ENCODE assay signal across 14 cellular contexts in genomic region chr17:50710025-50710424, GRCh38. TPM values are rescaled to one million over a fixed set of nuclear protein-coding genes. Genes with fewer than 3 reads are reported as not detected.
DNase-seq lines count a peak whose midpoint lies in the region; ATAC-seq and TF ChIP-seq lines count a peak whose summit lies in the region.
"Had no signal": no experiment of that assay in that cellular context is flagged by ENCODE, and none has a peak within 500 bp of the region (broad histone marks: within the 10 kb centered on the region; RNA-seq: fewer than 3 reads in every experiment).

No MANE protein-coding gene starts in this region.

- peak overlapping the region; percentile 86 for H3K27ac Mint-ChIP-seq in stimulated activated naive CD8-positive, alpha-beta T cell treated with anti-CD3 and anti-CD28 coated beads, Interleukin-15, Interleukin-2, amounts not matched to agents 100 ng/mL and 50 ng/mL, for 24 hours
- peak overlapping the region; percentile 94 for H3K27ac Mint-ChIP-seq in activated T-helper 17 cell treated with anti-CD3 and anti-CD28 coated beads, Interleukin-2, amount 50 U/mL, for 72 hours
- peak overlapping the region; percentile 11 to 97 for H3K27ac Mint-ChIP-seq in natural killer cell
- H3K27ac Mint-ChIP-seq: memory B cell had no signal

- no peaks in the 10 kb centered on the region for H3K27me3 Mint-ChIP-seq in stimulated activated naive CD8-positive, alpha-beta T cell treated with anti-CD3 and anti-CD28 coated beads, Interleukin-15, Interleukin-2, amounts not matched to agents 100 ng/mL and 50 ng/mL, for 24 hours
- H3K27me3 Mint-ChIP-seq in activated T-helper 17 cell treated with anti-CD3 and anti-CD28 coated beads, Interleukin-2, amount 50 U/mL, for 72 hours, result no peaks in the 10 kb centered on the region
- peaks cover 11 to 13% of the 10 kb centered on the region in 2 donors for H3K27me3 Mint-ChIP-seq in natural killer cell (ENCODE audit: low read depth in 2 of 2)
- H3K27me3 Mint-ChIP-seq: memory B cell had no signal

- no peaks in the 10 kb centered on the region for H3K9me3 Mint-ChIP-seq in stimulated activated naive CD8-positive, alpha-beta T cell treated with anti-CD3 and anti-CD28 coated beads, Interleukin-15, Interleukin-2, amounts not matched to agents 100 ng/mL and 50 ng/mL, for 24 hours
- no peaks in the 10 kb centered on the region for H3K9me3 Mint-ChIP-seq in activated T-helper 17 cell treated with anti-CD3 and anti-CD28 coated beads, Interleukin-2, amount 50 U/mL, for 72 hours
- H3K9me3 Mint-ChIP-seq in natural killer cell, result no peaks in the 10 kb centered on the region
- H3K9me3 Mint-ChIP-seq: memory B cell had no signal

- intact Hi-C loops in natural killer cell (cut with micrococcal nuclease), result no loop called here

- H3K36me3 Mint-ChIP-seq in stimulated activated naive CD8-positive, alpha-beta T cell treated with anti-CD3 and anti-CD28 coated beads, Interleukin-15, Interleukin-2, amounts not matched to agents 100 ng/mL and 50 ng/mL, for 24 hours (ENCODE audit: low read depth), result peaks cover 14% of the 10 kb centered on the region
- peaks cover 20% of the 10 kb centered on the region for H3K36me3 Mint-ChIP-seq in activated T-helper 17 cell treated with anti-CD3 and anti-CD28 coated beads, Interleukin-2, amount 50 U/mL, for 72 hours (ENCODE audit: low read depth)
- H3K36me3 Mint-ChIP-seq in natural killer cell, result no peaks in the 10 kb centered on the region

- H3K4me3 Mint-ChIP-seq in stimulated activated naive CD8-positive, alpha-beta T cell treated with anti-CD3 and anti-CD28 coated beads, Interleukin-15, Interleukin-2, amounts not matched to agents 100 ng/mL and 50 ng/mL, for 24 hours, result no peak overlapping the region
- H3K4me3 Mint-ChIP-seq in activated T-helper 17 cell treated with anti-CD3 and anti-CD28 coated beads, Interleukin-2, amount 50 U/mL, for 72 hours, result peak overlapping the region; percentile 92
- H3K4me3 Mint-ChIP-seq in natural killer cell, result peak overlapping the region; percentile 61
- H3K4me3 Mint-ChIP-seq: memory B cell had no signal

- peaks cover 43% of the 10 kb centered on the region for H3K4me1 Mint-ChIP-seq in stimulated activated naive CD8-positive, alpha-beta T cell treated with anti-CD3 and anti-CD28 coated beads, Interleukin-15, Interleukin-2, amounts not matched to agents 100 ng/mL and 50 ng/mL, for 24 hours (ENCODE audit: low read depth)
- peaks cover 13% of the 10 kb centered on the region for H3K4me1 Mint-ChIP-seq in activated T-helper 17 cell treated with anti-CD3 and anti-CD28 coated beads, Interleukin-2, amount 50 U/mL, for 72 hours
- peaks cover 11 to 13% of the 10 kb centered on the region in 2 donors for H3K4me1 Mint-ChIP-seq in natural killer cell

- TF ChIP-seq CTCF in natural killer cell (IDR thresholded peaks at IDR 0.05), result no peak

- DNase-seq in stimulated activated naive CD8-positive, alpha-beta T cell treated with anti-CD3 and anti-CD28 coated beads, Interleukin-15, Interleukin-2, amounts not matched to agents 100 U/mL and 50 U/mL, for 24 hours, result no peak
- DNase-seq in natural killer cell, result no peak
- no peak for DNase-seq in NCI-H187 (lab: John Stamatoyannopoulos, UW)
- no peak for DNase-seq in MV-4-11 (lab: John Stamatoyannopoulos, UW)
- no peak for DNase-seq in germinal center (ENCODE audit: low spot score)
- DNase-seq in NCI-H345 (lab: John Stamatoyannopoulos, UW), result no peak
- DNase-seq: amygdala, dermis blood vessel endothelial cell, NCI-H1092 treated with DMSO at 0.1 percent for 48 hours, NCI-H510A, upper lobe of right lung had no signal

- no peak for ATAC-seq in stimulated activated naive CD8-positive, alpha-beta T cell treated with anti-CD3 and anti-CD28 coated beads, Interleukin-15, Interleukin-2, amounts not matched to agents 100 U/mL and 50 U/mL, for 24 hours
- no peak for ATAC-seq in activated T-helper 17 cell treated with anti-CD3 and anti-CD28 coated beads, Interleukin-2, amount 50 U/mL, for 72 hours (replicated peaks)
- no peak for ATAC-seq in natural killer cell
- ATAC-seq: upper lobe of right lung had no signal

RNA-seq across cellular contexts. Expression of gene ANKRD40, which starts 2.3 kb away (rescaled TPM):
- total RNA-seq in activated T-helper 17 cell treated with anti-CD3 and anti-CD28 coated beads, Interleukin-2, amount 50 U/mL, for 72 hours, result 10 to 100 TPM; 13.0 to 29.9 TPM
- total RNA-seq in natural killer cell, result 10 to 100 TPM; 22.1 to 32.0 (median 30.8) TPM

RNA-seq across cellular contexts. Expression of gene LUC7L3, which starts 9.4 kb away (rescaled TPM):
- total RNA-seq in activated T-helper 17 cell treated with anti-CD3 and anti-CD28 coated beads, Interleukin-2, amount 50 U/mL, for 72 hours, result 100 to 1,000 TPM; 113 to 142 TPM
- total RNA-seq in natural killer cell, result 100 to 1,000 TPM; 152 to 213 (median 196) TPM

RNA-seq across cellular contexts. Expression of gene ANKRD40CL, which starts 57.3 kb away (rescaled TPM):
- total RNA-seq in activated T-helper 17 cell treated with anti-CD3 and anti-CD28 coated beads, Interleukin-2, amount 50 U/mL, for 72 hours, result not detected
- total RNA-seq in natural killer cell, result not detected
- total RNA-seq: dermis blood vessel endothelial cell, upper lobe of right lung had no signal
